8 cellular contexts compared by ENCODE assay signal in the genomic region with DNA sequence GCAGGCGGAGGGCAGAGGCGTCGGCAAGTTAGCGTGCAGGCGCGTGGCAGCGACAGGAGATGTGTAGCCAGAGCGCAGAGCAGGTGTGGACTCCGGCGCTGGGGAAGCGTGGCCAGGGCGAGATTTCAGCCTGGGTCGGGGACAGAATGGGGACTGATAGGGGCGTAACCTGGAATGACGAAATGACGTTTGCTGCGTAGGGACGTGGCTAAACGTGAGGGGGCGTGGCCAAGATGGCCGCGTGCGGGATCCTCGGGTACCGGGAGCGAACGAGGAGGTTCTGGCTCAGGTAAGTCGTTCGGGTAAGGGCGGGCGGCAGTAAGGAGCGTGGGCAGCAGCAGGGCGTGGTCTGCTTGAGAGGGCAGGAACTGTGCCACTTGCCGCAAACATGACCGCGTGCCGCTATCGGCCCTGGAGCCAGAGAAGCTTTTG. TPM values are rescaled to one million over a fixed set of nuclear protein-coding genes. Genes with fewer than 3 reads are reported as not detected.
DNase-seq lines count a peak whose midpoint lies in the region; ATAC-seq, FAIRE-seq and TF ChIP-seq lines count a peak whose summit lies in the region.

No MANE protein-coding gene starts in this region.

- 0% methylated on average over 36 to 38 of the region's 38 CpGs for WGBS in heart left ventricle, 4 donors
- WGBS in prostate gland = 1% methylated on average over 24 of the region's 38 CpGs

- H3K4me1 Mint-ChIP-seq in activated naive CD4-positive, alpha-beta T cell treated with anti-CD3 and anti-CD28 coated beads for 36 hours (ENCODE audit: low read depth) = peaks cover 25% of the 10 kb centered on the region

- H3K79me2 ChIP-seq in KMS-11 (ENCODE audit: insufficient read depth, low read depth) = peaks cover 25% of the 10 kb centered on the region

- no peak for FAIRE-seq in RCC 7860 (lab: Jason Lieb, UNC)

- no peaks in the 10 kb centered on the region for H3K27me3 Mint-ChIP-seq in activated naive CD4-positive, alpha-beta T cell treated with anti-CD3 and anti-CD28 coated beads for 36 hours (ENCODE audit: low read depth)

- H3K9me3 Mint-ChIP-seq in activated naive CD4-positive, alpha-beta T cell treated with anti-CD3 and anti-CD28 coated beads for 36 hours = no peaks in the 10 kb centered on the region

- no peaks in the 10 kb centered on the region for H3K27me3 ChIP-seq in KMS-11 (ENCODE audit: insufficient read depth, low read depth)
- H3K27me3 ChIP-seq in heart left ventricle = peaks cover 0 to 5% (median 0%) of the 10 kb centered on the region in 9 donors
- H3K27me3 ChIP-seq in prostate gland (replicated peaks; ENCODE audit: insufficient read depth) = no peaks in the 10 kb centered on the region

- intact Hi-C loops in activated naive CD4-positive, alpha-beta T cell treated with anti-CD3 and anti-CD28 coated beads for 36 hours (cut with micrococcal nuclease) = loop anchor here (1.0 to 5.0 kb wide), 9 partner anchors 63 to 1112 kb away; a partner anchor contains a TSS
- intact Hi-C loops in heart left ventricle (cut with DNase I) = no loop called here
- intact Hi-C loops in prostate gland (cut with DNase I) = loop anchor here (10.0 kb wide), 2 partner anchors 179 to 181 kb away; a partner anchor contains a TSS

- peaks cover 2% of the 10 kb centered on the region for H3K36me3 Mint-ChIP-seq in activated naive CD4-positive, alpha-beta T cell treated with anti-CD3 and anti-CD28 coated beads for 36 hours (ENCODE audit: low read depth)

- H3K4me1 ChIP-seq in ES-I3 (ENCODE audit: insufficient read depth, low read length) = peaks cover 6% of the 10 kb centered on the region; the same call in 1 of the 2 replicates
- H3K4me1 ChIP-seq in KMS-11 (ENCODE audit: low read depth, poor library complexity, severe bottlenecking) = peaks cover 33% of the 10 kb centered on the region
- peaks cover 0 to 30% (median 8%) of the 10 kb centered on the region in 12 donors for H3K4me1 ChIP-seq in heart left ventricle
- no peaks in the 10 kb centered on the region for H3K4me1 ChIP-seq in prostate gland (replicated peaks)

- H3K4me3 ChIP-seq in KMS-11 (IDR thresholded peaks at IDR 0.05; ENCODE audit: insufficient read depth, low read depth, low read length) (no peak overlapping the region), heart left ventricle (peak overlapping the region; percentile 59 to 88 (median 76)), prostate gland (peak overlapping the region; percentile 49 to 54)

- TF ChIP-seq CTCF in KMS-11 (conservative IDR thresholded peaks at IDR 0.05; ENCODE audit: low read depth, low read length) (no peak), heart left ventricle (IDR thresholded peaks at IDR 0.05) (no peak), prostate gland (IDR thresholded peaks at IDR 0.05) (no peak)

- CTCF ChIA-PET in activated naive CD4-positive, alpha-beta T cell treated with anti-CD3 and anti-CD28 coated beads for 36 hours (lab: Charles Lee) = no interaction called here

- H3K4me2 ChIP-seq in KMS-11 = peak overlapping the region; percentile 67; the same call in 1 of the 2 replicates

- H3K9me3 ChIP-seq in ES-I3 (ENCODE audit: control insufficient read depth, insufficient read depth, low read length) (no peaks in the 10 kb centered on the region), heart left ventricle (no peaks in the 10 kb centered on the region), prostate gland (no peaks in the 10 kb centered on the region)

- no peak overlapping the region for H3K4me3 Mint-ChIP-seq in activated naive CD4-positive, alpha-beta T cell treated with anti-CD3 and anti-CD28 coated beads for 36 hours

- H3K9ac ChIP-seq in ES-I3 (ENCODE audit: low read depth, low read length) = peak overlapping the region; percentile 94
- peak overlapping the region; percentile 81; the same call in 1 of the 2 replicates for H3K9ac ChIP-seq in KMS-11

- no peaks in the 10 kb centered on the region for H4K20me1 ChIP-seq in KMS-11 (ENCODE audit: insufficient read depth)

- TF ChIP-seq POLR2A in heart left ventricle (IDR thresholded peaks at IDR 0.05) (no peak), prostate gland (IDR thresholded peaks at IDR 0.05) (peak; percentile 41)

- H3K36me3 ChIP-seq in ES-I3 (ENCODE audit: insufficient read depth, low read length) = peaks cover 3% of the 10 kb centered on the region; the same call in 1 of the 2 replicates
- H3K36me3 ChIP-seq in KMS-11 (ENCODE audit: insufficient read depth) = no peaks in the 10 kb centered on the region
- peaks cover 0 to 5% (median 0%) of the 10 kb centered on the region in 9 donors for H3K36me3 ChIP-seq in heart left ventricle
- H3K36me3 ChIP-seq in prostate gland = no peaks in the 10 kb centered on the region

- DNase-seq in RCC 7860 (ENCODE audit: low spot score) = peak; percentile 44
- peak; percentile 84 for DNase-seq in activated naive CD4-positive, alpha-beta T cell treated with anti-CD3 and anti-CD28 coated beads for 36 hours
- peak; percentile 76 to 91 (median 83) for DNase-seq in heart left ventricle
- peak; percentile 68 for DNase-seq in prostate gland (ENCODE audit: low spot score)
- peak; percentile 91 for DNase-seq in ureter (ENCODE audit: low spot score)

- peak overlapping the region; percentile 71 for H3K27ac ChIP-seq in KMS-11
- H3K27ac ChIP-seq in heart left ventricle = peak overlapping the region; percentile 93 to 99 (median 98)
- H3K27ac ChIP-seq in prostate gland = peak overlapping the region; percentile 94 to 97

- H2AFZ ChIP-seq in KMS-11 (ENCODE audit: low read depth) = peak overlapping the region; percentile 92

- ATAC-seq in GM21723 (IDR thresholded peaks at IDR 0.05; ENCODE audit: unreplicated experiment) (peak; percentile 72), heart left ventricle (peak; percentile 67 to 86 (median 82))

- H3K27ac Mint-ChIP-seq in activated naive CD4-positive, alpha-beta T cell treated with anti-CD3 and anti-CD28 coated beads for 36 hours = no peak overlapping the region

RNA-seq across cellular contexts. Expression of a gene that starts 10.9 kb away (rescaled TPM):
- under 1 TPM; 0.38 to 0.59 TPM for total RNA-seq in activated naive CD4-positive, alpha-beta T cell treated with anti-CD3 and anti-CD28 coated beads for 36 hours
- total RNA-seq in heart left ventricle (1 to 10 TPM in 5 of 9 donors, under 1 TPM in 4; 0.25 to 1.8 (median 1.1) TPM), prostate gland (under 1 TPM; 0.36 to 0.57 TPM), ureter (2.2 TPM)
- 1 to 10 TPM in 1 of 2 donors, under 1 TPM in 1; 0.11 to 1.4 TPM for polyA plus RNA-seq in heart left ventricle

Comparison
In these comparisons a context has a peak if more than half of its experiments do, and no peak if none do; other contexts are left out.
1. intact Hi-C loops: an anchor here in activated naive CD4-positive, alpha-beta T cell treated with anti-CD3 and anti-CD28 coated beads for 36 hours (1.0 to 5.0 kb wide) and prostate gland (10.0 kb wide); none called in heart left ventricle.